In the genomic region with DNA sequence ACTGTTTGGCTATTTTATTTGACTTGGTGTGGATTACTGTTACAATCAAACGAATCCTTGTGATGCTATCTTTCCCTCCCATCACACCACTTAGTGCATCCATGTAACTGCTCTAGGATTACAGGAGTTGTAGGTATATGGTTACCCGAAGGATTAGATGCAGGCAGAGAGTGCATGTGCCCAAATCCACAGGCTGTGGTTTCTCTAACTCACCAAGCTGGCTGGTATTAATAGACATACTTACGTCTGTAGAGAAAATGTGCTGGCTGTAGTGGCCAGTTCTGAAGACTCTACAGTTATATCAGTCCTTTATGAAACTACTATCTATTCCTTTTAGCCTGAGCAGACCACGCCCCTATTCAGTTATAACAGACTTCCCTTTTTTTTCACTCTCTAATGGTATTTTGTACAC, we compare ENCODE assay signal across 9 cellular contexts. TPM values are rescaled to one million over a fixed set of nuclear protein-coding genes. Genes with fewer than 3 reads are reported as not detected.
DNase-seq lines count a peak whose midpoint lies in the region; ATAC-seq and TF ChIP-seq lines count a peak whose summit lies in the region.
"Had no signal": no experiment of that assay in that cellular context is flagged by ENCODE, and none has a peak within 500 bp of the region (broad histone marks: within the 10 kb centered on the region; RNA-seq: fewer than 3 reads in every experiment).

No MANE protein-coding gene starts in this region.

- peaks cover 14% of the 10 kb centered on the region for H3K36me3 ChIP-seq in cardiac muscle cell

- no peak for ATAC-seq in Right ventricle myocardium inferior
- no peak for ATAC-seq in HG03442 (IDR thresholded peaks at IDR 0.05; ENCODE audit: unreplicated experiment)
- ATAC-seq in HG02642 (IDR thresholded peaks at IDR 0.05; ENCODE audit: poor library complexity, unreplicated experiment), result no peak

- DNase-seq in cardiac muscle cell (ENCODE audit: low read depth in 1 of 2, low spot score in 1 of 2) (no peak), Right ventricle myocardium inferior (ENCODE audit: missing footprints) (no peak), NOMO-1 treated with dmso at 0.1 percent for 144 hours (lab: John Stamatoyannopoulos, UW; ENCODE audit: unreplicated experiment) (peak; percentile 60), astrocyte of the hippocampus (ENCODE audit: low read depth, low spot score) (peak; percentile 31), type B pancreatic cell (ENCODE audit: extremely low spot score, unreplicated experiment) (no peak), ureter (ENCODE audit: low spot score) (no peak)
- DNase-seq: testis had no signal

- TF ChIP-seq CTCF in cardiac muscle cell (IDR thresholded peaks at IDR 0.05; ENCODE audit: low read depth, low read length) (no peak), type B pancreatic cell (conservative IDR thresholded peaks at IDR 0.05) (no peak)

- intact Hi-C loops in Right ventricle myocardium inferior (cut with DNase I), result loop anchor here (5.0 to 10.0 kb wide), 5 partner anchors 110 to 578 kb away; no protein-coding TSS in a partner anchor

- H3K4me1 Mint-ChIP-seq in type B pancreatic cell (ENCODE audit: unreplicated experiment), result peaks cover 9% of the 10 kb centered on the region

- no peaks in the 10 kb centered on the region for H3K9me3 ChIP-seq in cardiac muscle cell (ENCODE audit: low read depth)
- H3K9me3 ChIP-seq: testis had no signal

- no peaks in the 10 kb centered on the region for H3K27me3 ChIP-seq in cardiac muscle cell
- H3K27me3 ChIP-seq: testis had no signal

- peaks cover 28% of the 10 kb centered on the region for H3K4me1 ChIP-seq in cardiac muscle cell (ENCODE audit: low read depth)

- H3K36me3 Mint-ChIP-seq in type B pancreatic cell, result peaks cover 15% of the 10 kb centered on the region

- no peaks in the 10 kb centered on the region for H3K9me3 Mint-ChIP-seq in type B pancreatic cell

- peak overlapping the region; percentile 100 for H3K27ac Mint-ChIP-seq in type B pancreatic cell

- peak overlapping the region; percentile 98 for H3K4me3 Mint-ChIP-seq in type B pancreatic cell

- peaks cover 4% of the 10 kb centered on the region for H3K27me3 Mint-ChIP-seq in type B pancreatic cell

- H3K27ac ChIP-seq in cardiac muscle cell, result no peak overlapping the region
- H3K27ac ChIP-seq: testis had no signal

- H3K4me3 ChIP-seq in cardiac muscle cell, result peak overlapping the region; percentile 23

RNA-seq across cellular contexts. Expression of a gene that starts 1.1 kb away (rescaled TPM):
- total RNA-seq in cardiac muscle cell (435 and 576 TPM in 2 replicates), Right ventricle myocardium inferior (183 TPM), type B pancreatic cell (ENCODE audit: low replicate concordance) (312 and 576 TPM in 2 replicates), ureter (273 TPM)
- polyA plus RNA-seq in cardiac muscle cell, result 642 and 740 TPM in 2 replicates

RNA-seq across cellular contexts. Expression of a gene that starts 44.6 kb away (rescaled TPM):
- 0.06 TPM in 1 of 2 replicates, not detected in the other for total RNA-seq in cardiac muscle cell
- not detected in 2 replicates for polyA plus RNA-seq in cardiac muscle cell
- total RNA-seq in Right ventricle myocardium inferior, result not detected
- not detected in 2 replicates for total RNA-seq in type B pancreatic cell (ENCODE audit: low replicate concordance)
- total RNA-seq in ureter, result not detected

Comparison
In these comparisons a context has a peak if more than half of its experiments do, and no peak if none do; other contexts are left out.
1. DNase-seq: peak in NOMO-1 treated with dmso at 0.1 percent for 144 hours (single experiment) and astrocyte of the hippocampus (single experiment); none in cardiac muscle cell (0 of 2), Right ventricle myocardium inferior (single experiment), type B pancreatic cell (single experiment) and ureter (single experiment).